1 cellular context compared by ENCODE assay signal in genomic region chr11:75945925-75946324, GRCh38.
TF ChIP-seq lines count a peak whose summit lies in the region.

No MANE protein-coding gene starts in this region.

TF ChIP-seq in GM12878, 131 proteins besides CTCF, POLR2A, EP300 and RAD21:
- TF ChIP-seq ZBTB40 (IDR thresholded peaks at IDR 0.05; ENCODE audit: borderline replicate concordance) (no peak), ZNF687 (IDR thresholded peaks at IDR 0.05) (no peak), SMAD1 (IDR thresholded peaks at IDR 0.05; ENCODE audit: low read depth, partially characterized antibody) (no peak), MLLT1 (IDR thresholded peaks at IDR 0.05) (no peak), ZNF24 (IDR thresholded peaks at IDR 0.05) (no peak), FOS (IDR thresholded peaks at IDR 0.05; ENCODE audit: borderline replicate concordance, extremely low read depth, insufficient read length) (no peak), SIX5 (IDR thresholded peaks at IDR 0.05; ENCODE audit: low read depth, low read length, severe bottlenecking) (no peak), SREBF1 (IDR thresholded peaks at IDR 0.05; ENCODE audit: low read length) (no peak), BMI1 (IDR thresholded peaks at IDR 0.05; ENCODE audit: borderline replicate concordance) (no peak), SMARCA5 (IDR thresholded peaks at IDR 0.05) (no peak)
